ENCODE assay signal across 8 cellular contexts in the genomic region with DNA sequence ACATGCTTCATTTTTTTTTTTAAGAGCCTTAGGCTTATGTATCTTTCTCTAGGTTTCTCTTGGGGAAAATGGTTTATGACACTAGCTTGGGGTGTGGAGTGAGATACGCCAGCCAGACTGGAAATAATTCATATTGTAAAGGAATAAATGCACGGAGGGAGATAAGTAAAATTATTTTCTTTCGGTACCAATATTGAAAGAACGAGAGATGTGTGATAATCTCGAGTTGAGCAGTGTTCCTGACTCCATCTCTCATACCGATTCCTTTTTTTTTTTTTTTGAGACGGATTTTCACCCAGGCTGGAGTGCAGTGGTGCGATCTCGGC. TPM values are rescaled to one million over a fixed set of nuclear protein-coding genes. Genes with fewer than 3 reads are reported as not detected.
A peak's percentile ranks its signal among the peaks of the same experiment; 100 is the strongest.
DNase-seq lines count a peak whose midpoint lies in the region; ATAC-seq and TF ChIP-seq lines count a peak whose summit lies in the region.

No MANE protein-coding gene starts in this region.

- no peak for DNase-seq in SK-N-MC (ENCODE audit: low read depth, low spot score)
- no peak for DNase-seq in fibroblast of mammary gland (ENCODE audit: low read depth)
- DNase-seq in prostate gland (ENCODE audit: low spot score), result no peak
- no peak for DNase-seq in NCI-H2081 treated with DMSO at 0.1 percent for 48 hours (lab: John Stamatoyannopoulos, UW)
- DNase-seq in cortex of kidney (lab: John Stamatoyannopoulos, UW), result no peak
- no peak for DNase-seq in NCI-H1105 treated with DMSO at 0.1 percent for 48 hours (lab: John Stamatoyannopoulos, UW)

- TF ChIP-seq POLR2A in prostate gland (IDR thresholded peaks at IDR 0.05), result no peak

- TF ChIP-seq CTCF in fibroblast of mammary gland (conservative IDR thresholded peaks at IDR 0.05; ENCODE audit: control insufficient read depth, insufficient read depth, low read depth, low read length) (no peak), prostate gland (IDR thresholded peaks at IDR 0.05) (no peak)

- H3K27me3 ChIP-seq in prostate gland (replicated peaks; ENCODE audit: insufficient read depth), result no peaks in the 10 kb centered on the region

- no peaks in the 10 kb centered on the region for H3K9me3 ChIP-seq in SK-N-MC (ENCODE audit: low read depth, low read length)
- H3K9me3 ChIP-seq in prostate gland, result no peaks in the 10 kb centered on the region

- H3K27ac ChIP-seq in SK-N-MC, result no peak overlapping the region
- H3K27ac ChIP-seq in prostate gland, result peak overlapping the region in 1 of 2 donors; percentile 91

- ATAC-seq in HG02571 (IDR thresholded peaks at IDR 0.05; ENCODE audit: unreplicated experiment), result no peak

- peak overlapping the region; percentile 83 for H3K9ac ChIP-seq in SK-N-MC (ENCODE audit: insufficient read length)

- no peaks in the 10 kb centered on the region for H3K4me1 ChIP-seq in prostate gland (replicated peaks)

- H3K4me3 ChIP-seq in GM08714 (ENCODE audit: low read length) (peak overlapping the region; percentile 92), SK-N-MC (peak overlapping the region; percentile 97), fibroblast of mammary gland (ENCODE audit: control insufficient read depth, low read depth, low read length) (peak overlapping the region; percentile 89), prostate gland (peak overlapping the region; percentile 59 to 76)

- H3K36me3 ChIP-seq in SK-N-MC (ENCODE audit: insufficient read depth, low read length), result peaks cover 23% of the 10 kb centered on the region
- no peaks in the 10 kb centered on the region for H3K36me3 ChIP-seq in prostate gland

- WGBS in prostate gland, result 5% methylated on average over 9 of the region's 9 CpGs

- intact Hi-C loops in prostate gland (cut with DNase I), result loop anchor here (5.0 kb wide), 1 partner anchor 45 kb away; no protein-coding TSS in a partner anchor

RNA-seq across cellular contexts. Expression of gene KIF2A, which starts 1.3 kb away (rescaled TPM):
- 10 to 100 TPM; 20.3 to 43.4 TPM for total RNA-seq in prostate gland
